9 cellular contexts compared by ENCODE assay signal in the genomic region with DNA sequence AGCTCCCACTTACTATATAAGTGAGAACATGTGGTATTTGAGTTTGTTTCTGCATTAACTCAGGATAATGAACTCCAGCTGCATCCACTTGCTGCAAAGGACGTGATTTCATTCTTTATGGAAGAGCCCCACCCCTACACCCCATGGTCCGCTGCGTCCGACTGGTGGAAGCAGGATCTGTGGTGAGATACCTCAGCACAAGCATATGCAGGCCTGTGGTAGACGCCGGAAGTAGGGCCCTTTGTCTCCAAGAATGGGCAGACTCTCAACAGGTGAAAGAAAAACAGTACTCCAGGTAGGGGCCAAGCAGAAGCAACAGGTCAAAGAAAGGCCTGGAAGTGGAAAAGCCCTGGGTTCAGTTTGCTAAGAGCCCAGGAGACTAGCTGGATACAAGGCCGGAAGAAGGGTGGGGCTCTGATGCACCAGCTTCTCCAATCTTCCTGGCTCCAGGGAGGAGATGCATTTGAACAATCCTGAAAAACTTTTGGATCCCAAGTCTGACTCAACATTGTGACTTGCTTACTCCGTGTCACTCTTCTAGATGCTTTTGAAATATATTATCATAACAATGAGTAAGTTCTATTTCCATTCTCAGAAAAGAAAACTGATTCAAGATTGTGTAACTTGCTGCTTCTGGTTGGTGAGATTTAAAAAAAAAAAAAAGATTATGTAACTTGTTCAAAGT. TPM values are rescaled to one million over a fixed set of nuclear protein-coding genes. Genes with fewer than 3 reads are reported as not detected.
DNase-seq lines count a peak whose midpoint lies in the region; ATAC-seq, FAIRE-seq and TF ChIP-seq lines count a peak whose summit lies in the region.
"Had no signal": no experiment of that assay in that cellular context is flagged by ENCODE, and none has a peak within 500 bp of the region (broad histone marks: within the 10 kb centered on the region; RNA-seq: fewer than 3 reads in every experiment).

No MANE protein-coding gene starts in this region.

- peaks cover 10% of the 10 kb centered on the region for H3K4me1 ChIP-seq in body of pancreas

- H3K9me3 Mint-ChIP-seq in IgD-negative memory B cell, result no peaks in the 10 kb centered on the region

- H3K36me3 ChIP-seq in body of pancreas (replicated peaks in 1 of 2; ENCODE audit: insufficient read depth in 1 of 2, low read depth in 2 of 2), result no peaks in the 10 kb centered on the region

- H3K4me3 ChIP-seq in astrocyte of the spinal cord (ENCODE audit: low read depth, low read length) (no peak overlapping the region), body of pancreas (no peak overlapping the region)

- WGBS in body of pancreas, 2 donors, result 76 to 87% methylated on average over 3 to 8 of the region's 8 CpGs

- intact Hi-C loops in body of pancreas (cut with DNase I), result no loop called here

- no peaks in the 10 kb centered on the region for H3K27me3 ChIP-seq in body of pancreas

- no peak for TF ChIP-seq POLR2A in body of pancreas (IDR thresholded peaks at IDR 0.05)
- no peak for TF ChIP-seq POLR2A in GM12891 (IDR thresholded peaks at IDR 0.05; ENCODE audit: low read depth, low read length)

- H3K27ac Mint-ChIP-seq in IgD-negative memory B cell, result peak overlapping the region in 1 of 3 donors; percentile 31

- ATAC-seq in body of pancreas, result no peak

- TF ChIP-seq CTCF in astrocyte of the spinal cord (IDR thresholded peaks at IDR 0.05; ENCODE audit: low read depth, low read length) (no peak), body of pancreas (IDR thresholded peaks at IDR 0.05) (no peak)

- H3K27ac ChIP-seq in body of pancreas, result no peak overlapping the region

- H3K4me3 Mint-ChIP-seq in IgD-negative memory B cell, result peak overlapping the region in 3 of 4 donors; percentile 60 to 97 (median 77)

- peak; percentile 64 for DNase-seq in AG20443 (ENCODE audit: low spot score)
- DNase-seq in astrocyte of the spinal cord (ENCODE audit: low read depth, low spot score), result peak; percentile 69
- peak; percentile 49 for DNase-seq in mesenteric fat pad (ENCODE audit: low spot score)
- DNase-seq in body of pancreas, result no peak
- DNase-seq in activated CD4-positive, alpha-beta T cell treated with anti-CD3 and anti-CD28 coated beads for 1 hour, result no peak
- no peak for DNase-seq in HuH-7 (ENCODE audit: low spot score)
- DNase-seq in GM12891 (ENCODE audit: insufficient read length, low spot score), result no peak
- DNase-seq: KBM-7 had no signal

- no peak for FAIRE-seq in GM12891 (lab: Jason Lieb, UNC)

- H3K9me3 ChIP-seq in body of pancreas, result no peaks in the 10 kb centered on the region

- no peaks in the 10 kb centered on the region for H3K36me3 Mint-ChIP-seq in IgD-negative memory B cell

- in situ Hi-C loops in astrocyte of the spinal cord (cut with HindIII; ENCODE audit: low sequenced_read_pairs), result no loop called here

- H3K27me3 Mint-ChIP-seq in IgD-negative memory B cell, result no peaks in the 10 kb centered on the region

- peaks cover 21 to 23% (median 22%) of the 10 kb centered on the region in 3 donors for H3K4me1 Mint-ChIP-seq in IgD-negative memory B cell

TF ChIP-seq in GM12891, 5 proteins besides CTCF, POLR2A, EP300 and RAD21:
- no peak for TF ChIP-seq TAF1 (IDR thresholded peaks at IDR 0.05; ENCODE audit: low read depth, low read length)
- no peak for TF ChIP-seq SPI1 (IDR thresholded peaks at IDR 0.05; ENCODE audit: low read depth, low read length)
- TF ChIP-seq POU2F2 (IDR thresholded peaks at IDR 0.05; ENCODE audit: low read depth, low read length), result no peak
- no peak for TF ChIP-seq PAX5 (IDR thresholded peaks at IDR 0.05; ENCODE audit: insufficient read depth, low read length, severe bottlenecking)
- TF ChIP-seq POLR2AphosphoS5 (IDR thresholded peaks at IDR 0.05; ENCODE audit: low read depth, low read length), result no peak

RNA-seq across cellular contexts. Expression of gene NEAT1, which starts 30.4 kb away (rescaled TPM):
- 1.2 TPM for polyA plus RNA-seq in IgD-negative memory B cell
- total RNA-seq in mesenteric fat pad, result 1,527 TPM
- total RNA-seq in body of pancreas, result 100 to 1,000 TPM; 376 to 539 TPM
- 373 TPM for polyA plus RNA-seq in GM12891 (2012; ENCODE audit: low read depth, missing spikeins)

RNA-seq across cellular contexts. Expression of gene MALAT1, which starts 45.9 kb away (rescaled TPM):
- polyA plus RNA-seq in IgD-negative memory B cell, result 3,054 TPM
- total RNA-seq in mesenteric fat pad (11,495 TPM), body of pancreas (over 10,000 TPM; 10,129 to 14,092 TPM)
- polyA plus RNA-seq in GM12891 (2012; ENCODE audit: low read depth, missing spikeins), result 839 TPM

Comparison
In these comparisons a context has a peak if more than half of its experiments do, and no peak if none do; other contexts are left out.
1. DNase-seq: peak in AG20443 (single experiment), astrocyte of the spinal cord (single experiment) and mesenteric fat pad (single experiment); none in body of pancreas (0 of 4), activated CD4-positive, alpha-beta T cell treated with anti-CD3 and anti-CD28 coated beads for 1 hour (single experiment), HuH-7 (single experiment) and GM12891 (single experiment).